8 cellular contexts compared by ENCODE assay signal in the genomic region with DNA sequence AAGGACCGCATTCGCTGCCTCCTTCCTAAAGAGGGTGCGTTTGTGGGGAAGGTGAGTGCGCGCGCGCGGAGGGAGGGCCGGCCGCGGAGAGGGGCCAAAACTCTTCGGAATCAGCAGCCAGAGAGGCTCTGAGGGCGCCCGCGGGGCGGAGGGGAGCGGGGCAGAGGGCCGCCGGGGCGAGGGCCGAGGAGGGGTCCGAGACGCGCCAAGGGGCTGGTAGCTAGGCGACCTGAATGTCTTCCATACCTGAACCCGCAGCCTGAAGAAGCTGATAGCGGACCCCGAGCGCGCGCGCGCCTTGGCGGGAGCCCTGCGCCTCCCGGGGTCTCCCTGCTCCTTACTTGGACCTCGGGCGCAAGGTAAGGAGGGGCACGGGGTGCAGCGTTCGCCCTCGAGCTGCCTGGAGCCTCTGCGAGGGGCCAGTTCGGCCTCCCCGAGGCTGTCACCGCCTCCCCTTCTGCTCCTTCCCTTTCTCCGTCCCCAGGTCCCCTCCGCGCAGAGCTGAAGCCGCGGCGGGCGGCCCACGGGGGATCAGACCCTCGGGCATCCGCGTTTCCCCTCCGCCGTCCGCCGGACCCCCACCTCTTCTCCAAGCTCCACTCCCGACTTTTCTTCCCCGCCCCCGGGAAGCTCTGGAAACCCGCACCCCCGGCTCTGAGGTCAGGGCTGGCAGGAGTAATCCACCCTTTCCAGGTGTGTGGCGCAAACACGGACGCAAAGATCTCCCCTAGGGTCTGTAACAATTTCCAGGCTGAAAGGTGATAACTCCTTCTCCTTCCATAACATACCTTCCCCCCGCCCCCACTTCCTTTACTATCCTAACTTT. TPM values are rescaled to one million over a fixed set of nuclear protein-coding genes. Genes with fewer than 3 reads are reported as not detected.
DNase-seq lines count a peak whose midpoint lies in the region; ATAC-seq and TF ChIP-seq lines count a peak whose summit lies in the region.

No MANE protein-coding gene starts in this region.

- H3K27ac Mint-ChIP-seq in progenitor cell of endocrine pancreas, result peak overlapping the region; percentile 63

- H3K36me3 ChIP-seq in SJCRH30, result no peaks in the 10 kb centered on the region

- H3K36me3 Mint-ChIP-seq in progenitor cell of endocrine pancreas (ENCODE audit: insufficient read depth), result no peaks in the 10 kb centered on the region

- peak; percentile 53 for DNase-seq in GM03348 (ENCODE audit: low spot score)
- DNase-seq in SJCRH30, result no peak
- no peak for DNase-seq in fibroblast of pulmonary artery (ENCODE audit: low read depth)
- DNase-seq in progenitor cell of endocrine pancreas (ENCODE audit: low spot score, unreplicated experiment), result peak; percentile 17
- no peak for DNase-seq in NCI-H526 treated with DMSO at 0.1 percent for 48 hours (lab: John Stamatoyannopoulos, UW)

- H3K9me3 Mint-ChIP-seq in progenitor cell of endocrine pancreas (ENCODE audit: low read depth), result no peaks in the 10 kb centered on the region

- no peak overlapping the region for H3K27ac ChIP-seq in SJCRH30

- peak overlapping the region; percentile 71 for H3K4me3 Mint-ChIP-seq in progenitor cell of endocrine pancreas (ENCODE audit: low read depth)

- no peaks in the 10 kb centered on the region for H3K27me3 ChIP-seq in SJCRH30

- ATAC-seq in HG02852 (IDR thresholded peaks at IDR 0.05; ENCODE audit: unreplicated experiment), result no peak
- no peak for ATAC-seq in GM21360 (IDR thresholded peaks at IDR 0.05; ENCODE audit: unreplicated experiment)
- no peak for ATAC-seq in GM18520 (IDR thresholded peaks at IDR 0.05; ENCODE audit: unreplicated experiment)

- H3K4me3 ChIP-seq in SJCRH30, result peak overlapping the region; percentile 37
- peak overlapping the region; percentile 17 for H3K4me3 ChIP-seq in fibroblast of pulmonary artery (replicated peaks; ENCODE audit: low read depth, low read length)

- no peaks in the 10 kb centered on the region for H3K9me3 ChIP-seq in SJCRH30 (replicated peaks)

- TF ChIP-seq CTCF in fibroblast of pulmonary artery (IDR thresholded peaks at IDR 0.05; ENCODE audit: low read length, missing control alignments) (no peak), progenitor cell of endocrine pancreas (IDR thresholded peaks at IDR 0.05; ENCODE audit: unreplicated experiment) (no peak)

- peaks cover 8% of the 10 kb centered on the region for H3K4me1 Mint-ChIP-seq in progenitor cell of endocrine pancreas (ENCODE audit: low read depth)

- 0 out of 2 replicates have a peak, but pooled peaks cover 4% of the 10 kb centered on the region for H3K4me1 ChIP-seq in SJCRH30

- H3K27me3 Mint-ChIP-seq in progenitor cell of endocrine pancreas, result peaks cover 61% of the 10 kb centered on the region

RNA-seq across cellular contexts. Expression of a gene that starts 13.1 kb away (rescaled TPM):
- total RNA-seq in SJCRH30 (2014; rRNA removed; shearing (Covaris generic)), result 129 and 142 TPM in 2 replicates
- total RNA-seq in progenitor cell of endocrine pancreas, result 114 and 120 TPM in 2 replicates

Comparison
In these comparisons a context has a peak if more than half of its experiments do, and no peak if none do; other contexts are left out.
1. DNase-seq: peak in GM03348 (single experiment) and progenitor cell of endocrine pancreas (single experiment); none in SJCRH30 (0 of 2), fibroblast of pulmonary artery (single experiment) and NCI-H526 treated with DMSO at 0.1 percent for 48 hours (single experiment).